Comparison of ENCODE assay signal across 13 cellular contexts in genomic region chr10:97277551-97277950, GRCh38.
"Had no signal": no experiment of that assay in that cellular context is flagged by ENCODE, and none has a peak within 500 bp of the region (broad histone marks: within the 10 kb centered on the region; RNA-seq: fewer than 3 reads in every experiment).

No MANE protein-coding gene starts in this region.

- H3K4me3 Mint-ChIP-seq: activated naive CD8-positive, alpha-beta T cell treated with anti-CD3 and anti-CD28 coated beads for 36 hours; activated T-cell treated with anti-CD3 and anti-CD28 coated beads, Interleukin-2, amount 50 U/mL, for 4 hours; neural progenitor cell had no signal

- H3K27ac Mint-ChIP-seq: activated naive CD8-positive, alpha-beta T cell treated with anti-CD3 and anti-CD28 coated beads for 36 hours; neural progenitor cell had no signal

- H2AFZ ChIP-seq: neural progenitor cell had no signal

- H3K9me3 Mint-ChIP-seq: activated naive CD8-positive, alpha-beta T cell treated with anti-CD3 and anti-CD28 coated beads for 36 hours; activated T-cell treated with anti-CD3 and anti-CD28 coated beads, Interleukin-2, amount 50 U/mL, for 4 hours; neural progenitor cell had no signal

- H3K27ac ChIP-seq: neural progenitor cell had no signal

- H3K27me3 Mint-ChIP-seq: activated naive CD8-positive, alpha-beta T cell treated with anti-CD3 and anti-CD28 coated beads for 36 hours had no signal

- H3K4me3 ChIP-seq: neural progenitor cell, skin epidermis, stomach, tibial artery had no signal

- H3K36me3 Mint-ChIP-seq: activated naive CD8-positive, alpha-beta T cell treated with anti-CD3 and anti-CD28 coated beads for 36 hours; neural progenitor cell had no signal

- DNase-seq: activated CD4-positive, alpha-beta T cell treated with anti-CD3 and anti-CD28 coated beads, Interleukin-2, amount 50 U/mL, for 4 hours; activated gamma-delta T cell; activated naive CD8-positive, alpha-beta T cell treated with anti-CD3 and anti-CD28 coated beads for 36 hours; activated T-cell treated with anti-CD3 and anti-CD28 coated beads, Interleukin-2, amount 50 U/mL, for 4 hours; dermis blood vessel endothelial cell; hippocampal formation; left ventricle myocardium superior; mesendoderm; retina; stomach; tibial artery had no signal

- H3K9me3 ChIP-seq: stomach, tibial artery had no signal

- H3K36me3 ChIP-seq: neural progenitor cell, stomach, tibial artery had no signal

- H3K9ac ChIP-seq: neural progenitor cell had no signal

- H3K4me2 ChIP-seq: neural progenitor cell had no signal

- H3K4me1 Mint-ChIP-seq: neural progenitor cell had no signal

- H3K27me3 ChIP-seq: neural progenitor cell, stomach, tibial artery had no signal

- ATAC-seq: activated T-cell treated with anti-CD3 and anti-CD28 coated beads, Interleukin-2, amount 50 U/mL, for 4 hours; left ventricle myocardium superior had no signal
